ENCODE assay signal across 24 cellular contexts in genomic region chr1:79431341-79431740, GRCh38.
"Had no signal": no experiment of that assay in that cellular context is flagged by ENCODE, and none has a peak within 500 bp of the region (broad histone marks: within the 10 kb centered on the region; RNA-seq: fewer than 3 reads in every experiment).

No MANE protein-coding gene starts in this region.

- H3K9me3 ChIP-seq: esophagus muscularis mucosa, psoas muscle, sigmoid colon, thoracic aorta had no signal

- H3K4me3 ChIP-seq: coronary artery, esophagus muscularis mucosa, psoas muscle, sigmoid colon, thoracic aorta had no signal

- H3K27me3 ChIP-seq: brain microvascular endothelial cell, esophagus muscularis mucosa, foreskin keratinocyte, sigmoid colon had no signal

- H2AFZ ChIP-seq: parathyroid adenoma had no signal

- H3K9ac ChIP-seq: parathyroid adenoma had no signal

- ATAC-seq: foreskin keratinocyte; left cardiac atrium; left ventricle myocardium superior; psoas muscle; stimulated activated effector memory CD8-positive, alpha-beta T cell treated with anti-CD3 and anti-CD28 coated beads, Interleukin-12 subunit alpha, Interleukin-12 subunit beta, amount 100 ng/mL, for 72 hours had no signal

- H3K27ac ChIP-seq: brain microvascular endothelial cell, coronary artery, esophagus muscularis mucosa, foreskin keratinocyte, parathyroid adenoma, psoas muscle, sigmoid colon, thoracic aorta, VCaP had no signal

- DNase-seq: activated CD4-positive, alpha-beta T cell treated with anti-CD3 and anti-CD28 coated beads for 4 hours; activated CD4-positive, alpha-beta T cell treated with anti-CD3 and anti-CD28 coated beads, Interleukin-2, amount 50 U/mL, for 4 hours; activated effector memory CD4-positive, alpha-beta T cell treated with anti-CD3 and anti-CD28 coated beads, Interleukin-2, amount 50 U/mL, for 16 hours; activated naive CD4-positive, alpha-beta T cell treated with anti-CD3 and anti-CD28 coated beads, Interleukin-2, amount 10 ng/mL, durations not matched to agents 7 days and 5 days; activated T-cell treated with anti-CD3 and anti-CD28 coated beads for 4 hours; amniotic stem cell; brain microvascular endothelial cell; foreskin keratinocyte; islet precursor cell; left cardiac atrium; left ventricle myocardium superior; naive B cell; nephron progenitor cell; psoas muscle; sigmoid colon; small intestine; stimulated activated CD4-positive, alpha-beta T cell treated with anti-CD3 and anti-CD28 coated beads, Interleukin-4, amount 100 ng/mL, for 24 hours; trophoblast cell had no signal

- H3K79me2 ChIP-seq: parathyroid adenoma had no signal

- H3K4me1 ChIP-seq: esophagus muscularis mucosa, foreskin keratinocyte, parathyroid adenoma, psoas muscle, sigmoid colon had no signal

- H3K36me3 ChIP-seq: brain microvascular endothelial cell, esophagus muscularis mucosa, sigmoid colon, thoracic aorta had no signal
